ENCODE assay signal across 27 cellular contexts in genomic region chr6:111198841-111199240, GRCh38.
"Had no signal": no experiment of that assay in that cellular context is flagged by ENCODE, and none has a peak within 500 bp of the region (broad histone marks: within the 10 kb centered on the region; RNA-seq: fewer than 3 reads in every experiment).

No MANE protein-coding gene starts in this region.

- H3K27ac Mint-ChIP-seq: stimulated activated effector memory CD8-positive, alpha-beta T cell treated with anti-CD3 and anti-CD28 coated beads, Interleukin-12 subunit alpha, Interleukin-12 subunit beta, amount 100 ng/mL, for 72 hours; stimulated activated memory B cell treated with anti-CD40 and anti-IgM and Interleukin-4, amounts not matched to agents 10 μg/mL and 1 μg/mL and 100 μg/mL, for 72 hours; stimulated activated naive B cell treated with anti-CD40 and anti-IgM and Interleukin-4, amounts not matched to agents 10 μg/mL and 1 μg/mL and 100 μg/mL, for 72 hours; stimulated activated naive CD8-positive, alpha-beta T cell treated with anti-CD3 and anti-CD28 coated beads, Interleukin-15, Interleukin-2, amounts not matched to agents 100 ng/mL and 50 ng/mL, for 24 hours; type B pancreatic cell had no signal

- H3K9me3 Mint-ChIP-seq: stimulated activated effector memory CD8-positive, alpha-beta T cell treated with anti-CD3 and anti-CD28 coated beads, Interleukin-12 subunit alpha, Interleukin-12 subunit beta, amount 100 ng/mL, for 72 hours; stimulated activated memory B cell treated with anti-CD40 and anti-IgM and Interleukin-4, amounts not matched to agents 10 μg/mL and 1 μg/mL and 100 μg/mL, for 72 hours; stimulated activated naive B cell treated with anti-CD40 and anti-IgM and Interleukin-4, amounts not matched to agents 10 μg/mL and 1 μg/mL and 100 μg/mL, for 72 hours; stimulated activated naive CD8-positive, alpha-beta T cell treated with anti-CD3 and anti-CD28 coated beads, Interleukin-15, Interleukin-2, amounts not matched to agents 100 ng/mL and 50 ng/mL, for 24 hours; type B pancreatic cell had no signal

- DNase-seq: stimulated activated CD4-positive, alpha-beta T cell treated with anti-CD3 and anti-CD28 coated beads, Interleukin-2, amount 100 ng/mL, for 48 hours; stimulated activated CD4-positive, alpha-beta T cell treated with anti-CD3 and anti-CD28 coated beads, Interleukin-4, amount 100 ng/mL, for 1 hour; stimulated activated CD4-positive, alpha-beta T cell treated with anti-CD3 and anti-CD28 coated beads, Interleukin-4, amount 100 ng/mL, for 24 hours; stimulated activated CD4-positive, alpha-beta T cell treated with anti-CD3 and anti-CD28 coated beads, Interleukin-4, amount 100 ng/mL, for 4 hours; stimulated activated CD8-positive, alpha-beta memory T cell treated with anti-CD3 and anti-CD28 coated beads, Interleukin-4, amount 100 ng/mL, for 48 hours; stimulated activated naive B cell treated with anti-CD40 and anti-IgM and Interleukin-4, amounts not matched to agents 10 μg/mL and 1 μg/mL and 100 μg/mL, for 72 hours; stimulated activated naive CD4-positive, alpha-beta T cell; stimulated activated naive CD4-positive, alpha-beta T cell treated with Interleukin-2 at 50 U/mL for 16 hours; stimulated activated naive CD8-positive, alpha-beta T cell treated with anti-CD3 and anti-CD28 coated beads, Interleukin-15, amount 100 ng/mL, for 72 hours; stimulated activated naive CD8-positive, alpha-beta T cell treated with anti-CD3 and anti-CD28 coated beads, Interleukin-15, Interleukin-2, amounts not matched to agents 100 U/mL and 50 U/mL, for 24 hours; stomach; substantia nigra; testis; tibial artery; transverse colon; trophoblast cell; upper lobe of left lung; upper lobe of right lung; uterus had no signal

- H3K36me3 Mint-ChIP-seq: stimulated activated effector memory CD8-positive, alpha-beta T cell treated with anti-CD3 and anti-CD28 coated beads, Interleukin-12 subunit alpha, Interleukin-12 subunit beta, amount 100 ng/mL, for 72 hours; stimulated activated memory B cell treated with anti-CD40 and anti-IgM and Interleukin-4, amounts not matched to agents 10 μg/mL and 1 μg/mL and 100 μg/mL, for 72 hours; stimulated activated naive B cell treated with anti-CD40 and anti-IgM and Interleukin-4, amounts not matched to agents 10 μg/mL and 1 μg/mL and 100 μg/mL, for 72 hours; type B pancreatic cell had no signal

- ATAC-seq: stimulated activated effector memory CD8-positive, alpha-beta T cell treated with anti-CD3 and anti-CD28 coated beads, Interleukin-12 subunit alpha, Interleukin-12 subunit beta, amount 100 ng/mL, for 72 hours; stimulated activated memory B cell treated with anti-CD40 and anti-IgM and Interleukin-4, amounts not matched to agents 10 μg/mL and 1 μg/mL and 100 μg/mL, for 72 hours; stimulated activated naive B cell treated with anti-CD40 and anti-IgM and Interleukin-4, amounts not matched to agents 10 μg/mL and 1 μg/mL and 100 μg/mL, for 72 hours; stimulated activated naive CD8-positive, alpha-beta T cell treated with anti-CD3 and anti-CD28 coated beads, Interleukin-15, amount 100 ng/mL, for 72 hours; stimulated activated naive CD8-positive, alpha-beta T cell treated with anti-CD3 and anti-CD28 coated beads, Interleukin-15, Interleukin-2, amounts not matched to agents 100 U/mL and 50 U/mL, for 24 hours; upper lobe of right lung had no signal

- H3K4me1 Mint-ChIP-seq: stimulated activated effector memory CD8-positive, alpha-beta T cell treated with anti-CD3 and anti-CD28 coated beads, Interleukin-12 subunit alpha, Interleukin-12 subunit beta, amount 100 ng/mL, for 72 hours had no signal

- H3K4me3 Mint-ChIP-seq: stimulated activated effector memory CD8-positive, alpha-beta T cell treated with anti-CD3 and anti-CD28 coated beads, Interleukin-12 subunit alpha, Interleukin-12 subunit beta, amount 100 ng/mL, for 72 hours; stimulated activated memory B cell treated with anti-CD40 and anti-IgM and Interleukin-4, amounts not matched to agents 10 μg/mL and 1 μg/mL and 100 μg/mL, for 72 hours; stimulated activated naive B cell treated with anti-CD40 and anti-IgM and Interleukin-4, amounts not matched to agents 10 μg/mL and 1 μg/mL and 100 μg/mL, for 72 hours; stimulated activated naive CD8-positive, alpha-beta T cell treated with anti-CD3 and anti-CD28 coated beads, Interleukin-15, amount 100 ng/mL, for 72 hours; stimulated activated naive CD8-positive, alpha-beta T cell treated with anti-CD3 and anti-CD28 coated beads, Interleukin-15, Interleukin-2, amounts not matched to agents 100 ng/mL and 50 ng/mL, for 24 hours; type B pancreatic cell had no signal

- H3K27me3 Mint-ChIP-seq: stimulated activated memory B cell treated with anti-CD40 and anti-IgM and Interleukin-4, amounts not matched to agents 10 μg/mL and 1 μg/mL and 100 μg/mL, for 72 hours; stimulated activated naive B cell treated with anti-CD40 and anti-IgM and Interleukin-4, amounts not matched to agents 10 μg/mL and 1 μg/mL and 100 μg/mL, for 72 hours; stimulated activated naive CD8-positive, alpha-beta T cell treated with anti-CD3 and anti-CD28 coated beads, Interleukin-15, amount 100 ng/mL, for 72 hours; stimulated activated naive CD8-positive, alpha-beta T cell treated with anti-CD3 and anti-CD28 coated beads, Interleukin-15, Interleukin-2, amounts not matched to agents 100 ng/mL and 50 ng/mL, for 24 hours; type B pancreatic cell had no signal

- H3K4me3 ChIP-seq: stomach, suprapubic skin, testis, thoracic aorta, tibial artery, tibial nerve, transverse colon, upper lobe of left lung, upper lobe of right lung, uterus, vagina had no signal

- H3K36me3 ChIP-seq: stomach, suprapubic skin, thoracic aorta, tibial artery, tibial nerve, transverse colon, upper lobe of left lung, upper lobe of right lung, uterus, vagina had no signal

- H3K27ac ChIP-seq: stomach, suprapubic skin, testis, thoracic aorta, tibial artery, tibial nerve, transverse colon, upper lobe of left lung, upper lobe of right lung, uterus, vagina had no signal

- H3K4me1 ChIP-seq: testis, tibial artery, tibial nerve, upper lobe of left lung, upper lobe of right lung, uterus, vagina had no signal

- H3K9me3 ChIP-seq: stomach, suprapubic skin, testis, thoracic aorta, tibial artery, tibial nerve, transverse colon, upper lobe of left lung, upper lobe of right lung, uterus, vagina had no signal

- H3K27me3 ChIP-seq: stomach, suprapubic skin, testis, tibial artery, tibial nerve, transverse colon, upper lobe of left lung, upper lobe of right lung, uterus, vagina had no signal
